Comparison of ENCODE assay signal across 1 cellular context in the genomic region with DNA sequence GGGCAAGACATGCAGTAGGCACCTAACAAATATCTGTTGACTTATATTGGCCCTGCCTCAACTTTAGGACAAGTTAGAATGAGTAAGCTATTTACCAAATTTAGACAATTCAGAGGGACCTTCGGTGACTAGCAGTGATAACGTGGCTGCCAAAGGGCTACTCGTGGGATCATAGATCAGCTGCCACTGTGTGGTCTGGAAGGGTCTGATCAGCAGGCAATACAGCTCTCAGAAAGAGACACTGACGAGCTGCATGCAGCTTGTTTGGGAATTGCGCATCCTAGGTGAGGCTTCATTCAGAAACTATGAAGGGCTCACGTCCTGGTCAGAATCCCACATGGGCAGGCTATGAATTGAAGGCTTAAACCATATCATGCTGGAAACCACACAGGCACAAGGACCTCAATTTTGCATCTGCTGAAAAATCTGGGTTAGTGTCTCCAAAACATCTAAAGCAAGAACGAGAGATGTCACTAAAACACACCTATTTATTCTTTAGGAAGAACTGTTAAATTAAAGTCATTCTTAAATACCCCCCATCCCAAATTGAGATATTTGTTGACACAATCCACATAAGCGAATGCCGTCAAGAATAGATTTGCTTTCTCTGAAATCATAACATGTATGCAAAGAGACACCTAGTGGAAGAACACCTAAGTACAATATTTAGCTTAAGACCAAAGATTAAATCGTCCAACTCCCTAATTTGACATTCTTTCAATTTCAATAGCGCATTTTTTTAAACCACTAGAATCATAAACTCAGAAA.
A peak's percentile ranks its signal among the peaks of the same experiment; 100 is the strongest.
TF ChIP-seq lines count a peak whose summit lies in the region.

No MANE protein-coding gene starts in this region.

TF ChIP-seq in GM12878, 131 proteins besides CTCF, POLR2A, EP300 and RAD21 (continued from another document):
- TF ChIP-seq, protein P1, sequence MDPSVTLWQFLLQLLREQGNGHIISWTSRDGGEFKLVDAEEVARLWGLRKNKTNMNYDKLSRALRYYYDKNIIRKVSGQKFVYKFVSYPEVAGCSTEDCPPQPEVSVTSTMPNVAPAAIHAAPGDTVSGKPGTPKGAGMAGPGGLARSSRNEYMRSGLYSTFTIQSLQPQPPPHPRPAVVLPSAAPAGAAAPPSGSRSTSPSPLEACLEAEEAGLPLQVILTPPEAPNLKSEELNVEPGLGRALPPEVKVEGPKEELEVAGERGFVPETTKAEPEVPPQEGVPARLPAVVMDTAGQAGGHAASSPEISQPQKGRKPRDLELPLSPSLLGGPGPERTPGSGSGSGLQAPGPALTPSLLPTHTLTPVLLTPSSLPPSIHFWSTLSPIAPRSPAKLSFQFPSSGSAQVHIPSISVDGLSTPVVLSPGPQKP (IDR thresholded peaks at IDR 0.05; ENCODE audit: low read depth, low read length) = no peak
- TF ChIP-seq TBL1XR1 (IDR thresholded peaks at IDR 0.05; ENCODE audit: low read depth, low read length) = no peak
- TF ChIP-seq, protein P2, sequence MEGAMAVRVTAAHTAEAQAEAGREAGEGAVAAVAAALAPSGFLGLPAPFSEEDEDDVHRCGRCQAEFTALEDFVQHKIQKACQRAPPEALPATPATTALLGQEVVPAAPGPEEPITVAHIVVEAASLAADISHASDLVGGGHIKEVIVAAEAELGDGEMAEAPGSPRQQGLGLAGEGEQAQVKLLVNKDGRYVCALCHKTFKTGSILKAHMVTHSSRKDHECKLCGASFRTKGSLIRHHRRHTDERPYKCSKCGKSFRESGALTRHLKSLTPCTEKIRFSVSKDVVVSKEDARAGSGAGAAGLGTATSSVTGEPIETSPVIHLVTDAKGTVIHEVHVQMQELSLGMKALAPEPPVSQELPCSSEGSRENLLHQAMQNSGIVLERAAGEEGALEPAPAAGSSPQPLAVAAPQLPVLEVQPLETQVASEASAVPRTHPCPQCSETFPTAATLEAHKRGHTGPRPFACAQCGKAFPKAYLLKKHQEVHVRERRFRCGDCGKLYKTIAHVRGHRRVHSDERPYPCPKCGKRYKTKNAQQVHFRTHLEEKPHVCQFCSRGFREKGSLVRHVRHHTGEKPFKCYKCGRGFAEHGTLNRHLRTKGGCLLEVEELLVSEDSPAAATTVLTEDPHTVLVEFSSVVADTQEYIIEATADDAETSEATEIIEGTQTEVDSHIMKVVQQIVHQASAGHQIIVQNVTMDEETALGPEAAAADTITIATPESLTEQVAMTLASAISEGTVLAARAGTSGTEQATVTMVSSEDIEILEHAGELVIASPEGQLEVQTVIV (IDR thresholded peaks at IDR 0.05; ENCODE audit: borderline replicate concordance, partially characterized antibody) = no peak
- TF ChIP-seq YY1 (IDR thresholded peaks at IDR 0.05; ENCODE audit: low read depth, low read length) = peak; percentile 22; the same call in 1 of the 2 replicates
- TF ChIP-seq, protein P3, sequence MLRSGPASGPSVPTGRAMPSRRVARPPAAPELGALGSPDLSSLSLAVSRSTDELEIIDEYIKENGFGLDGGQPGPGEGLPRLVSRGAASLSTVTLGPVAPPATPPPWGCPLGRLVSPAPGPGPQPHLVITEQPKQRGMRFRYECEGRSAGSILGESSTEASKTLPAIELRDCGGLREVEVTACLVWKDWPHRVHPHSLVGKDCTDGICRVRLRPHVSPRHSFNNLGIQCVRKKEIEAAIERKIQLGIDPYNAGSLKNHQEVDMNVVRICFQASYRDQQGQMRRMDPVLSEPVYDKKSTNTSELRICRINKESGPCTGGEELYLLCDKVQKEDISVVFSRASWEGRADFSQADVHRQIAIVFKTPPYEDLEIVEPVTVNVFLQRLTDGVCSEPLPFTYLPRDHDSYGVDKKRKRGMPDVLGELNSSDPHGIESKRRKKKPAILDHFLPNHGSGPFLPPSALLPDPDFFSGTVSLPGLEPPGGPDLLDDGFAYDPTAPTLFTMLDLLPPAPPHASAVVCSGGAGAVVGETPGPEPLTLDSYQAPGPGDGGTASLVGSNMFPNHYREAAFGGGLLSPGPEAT (IDR thresholded peaks at IDR 0.05; ENCODE audit: low read depth) = no peak
- TF ChIP-seq, protein P4, sequence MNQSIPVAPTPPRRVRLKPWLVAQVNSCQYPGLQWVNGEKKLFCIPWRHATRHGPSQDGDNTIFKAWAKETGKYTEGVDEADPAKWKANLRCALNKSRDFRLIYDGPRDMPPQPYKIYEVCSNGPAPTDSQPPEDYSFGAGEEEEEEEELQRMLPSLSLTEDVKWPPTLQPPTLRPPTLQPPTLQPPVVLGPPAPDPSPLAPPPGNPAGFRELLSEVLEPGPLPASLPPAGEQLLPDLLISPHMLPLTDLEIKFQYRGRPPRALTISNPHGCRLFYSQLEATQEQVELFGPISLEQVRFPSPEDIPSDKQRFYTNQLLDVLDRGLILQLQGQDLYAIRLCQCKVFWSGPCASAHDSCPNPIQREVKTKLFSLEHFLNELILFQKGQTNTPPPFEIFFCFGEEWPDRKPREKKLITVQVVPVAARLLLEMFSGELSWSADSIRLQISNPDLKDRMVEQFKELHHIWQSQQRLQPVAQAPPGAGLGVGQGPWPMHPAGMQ (IDR thresholded peaks at IDR 0.05; ENCODE audit: borderline replicate concordance) = no peak
- no peak for TF ChIP-seq NFIC (IDR thresholded peaks at IDR 0.05; ENCODE audit: low read depth, low read length)
- TF ChIP-seq, protein P5, sequence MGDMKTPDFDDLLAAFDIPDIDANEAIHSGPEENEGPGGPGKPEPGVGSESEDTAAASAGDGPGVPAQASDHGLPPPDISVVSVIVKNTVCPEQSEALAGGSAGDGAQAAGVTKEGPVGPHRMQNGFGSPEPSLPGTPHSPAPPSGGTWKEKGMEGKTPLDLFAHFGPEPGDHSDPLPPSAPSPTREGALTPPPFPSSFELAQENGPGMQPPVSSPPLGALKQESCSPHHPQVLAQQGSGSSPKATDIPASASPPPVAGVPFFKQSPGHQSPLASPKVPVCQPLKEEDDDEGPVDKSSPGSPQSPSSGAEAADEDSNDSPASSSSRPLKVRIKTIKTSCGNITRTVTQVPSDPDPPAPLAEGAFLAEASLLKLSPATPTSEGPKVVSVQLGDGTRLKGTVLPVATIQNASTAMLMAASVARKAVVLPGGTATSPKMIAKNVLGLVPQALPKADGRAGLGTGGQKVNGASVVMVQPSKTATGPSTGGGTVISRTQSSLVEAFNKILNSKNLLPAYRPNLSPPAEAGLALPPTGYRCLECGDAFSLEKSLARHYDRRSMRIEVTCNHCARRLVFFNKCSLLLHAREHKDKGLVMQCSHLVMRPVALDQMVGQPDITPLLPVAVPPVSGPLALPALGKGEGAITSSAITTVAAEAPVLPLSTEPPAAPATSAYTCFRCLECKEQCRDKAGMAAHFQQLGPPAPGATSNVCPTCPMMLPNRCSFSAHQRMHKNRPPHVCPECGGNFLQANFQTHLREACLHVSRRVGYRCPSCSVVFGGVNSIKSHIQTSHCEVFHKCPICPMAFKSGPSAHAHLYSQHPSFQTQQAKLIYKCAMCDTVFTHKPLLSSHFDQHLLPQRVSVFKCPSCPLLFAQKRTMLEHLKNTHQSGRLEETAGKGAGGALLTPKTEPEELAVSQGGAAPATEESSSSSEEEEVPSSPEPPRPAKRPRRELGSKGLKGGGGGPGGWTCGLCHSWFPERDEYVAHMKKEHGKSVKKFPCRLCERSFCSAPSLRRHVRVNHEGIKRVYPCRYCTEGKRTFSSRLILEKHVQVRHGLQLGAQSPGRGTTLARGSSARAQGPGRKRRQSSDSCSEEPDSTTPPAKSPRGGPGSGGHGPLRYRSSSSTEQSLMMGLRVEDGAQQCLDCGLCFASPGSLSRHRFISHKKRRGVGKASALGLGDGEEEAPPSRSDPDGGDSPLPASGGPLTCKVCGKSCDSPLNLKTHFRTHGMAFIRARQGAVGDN (IDR thresholded peaks at IDR 0.05) = no peak
- peak; percentile 92 for TF ChIP-seq SMC3 (IDR thresholded peaks at IDR 0.05; ENCODE audit: borderline replicate concordance, low read length)
- TF ChIP-seq, protein P6, sequence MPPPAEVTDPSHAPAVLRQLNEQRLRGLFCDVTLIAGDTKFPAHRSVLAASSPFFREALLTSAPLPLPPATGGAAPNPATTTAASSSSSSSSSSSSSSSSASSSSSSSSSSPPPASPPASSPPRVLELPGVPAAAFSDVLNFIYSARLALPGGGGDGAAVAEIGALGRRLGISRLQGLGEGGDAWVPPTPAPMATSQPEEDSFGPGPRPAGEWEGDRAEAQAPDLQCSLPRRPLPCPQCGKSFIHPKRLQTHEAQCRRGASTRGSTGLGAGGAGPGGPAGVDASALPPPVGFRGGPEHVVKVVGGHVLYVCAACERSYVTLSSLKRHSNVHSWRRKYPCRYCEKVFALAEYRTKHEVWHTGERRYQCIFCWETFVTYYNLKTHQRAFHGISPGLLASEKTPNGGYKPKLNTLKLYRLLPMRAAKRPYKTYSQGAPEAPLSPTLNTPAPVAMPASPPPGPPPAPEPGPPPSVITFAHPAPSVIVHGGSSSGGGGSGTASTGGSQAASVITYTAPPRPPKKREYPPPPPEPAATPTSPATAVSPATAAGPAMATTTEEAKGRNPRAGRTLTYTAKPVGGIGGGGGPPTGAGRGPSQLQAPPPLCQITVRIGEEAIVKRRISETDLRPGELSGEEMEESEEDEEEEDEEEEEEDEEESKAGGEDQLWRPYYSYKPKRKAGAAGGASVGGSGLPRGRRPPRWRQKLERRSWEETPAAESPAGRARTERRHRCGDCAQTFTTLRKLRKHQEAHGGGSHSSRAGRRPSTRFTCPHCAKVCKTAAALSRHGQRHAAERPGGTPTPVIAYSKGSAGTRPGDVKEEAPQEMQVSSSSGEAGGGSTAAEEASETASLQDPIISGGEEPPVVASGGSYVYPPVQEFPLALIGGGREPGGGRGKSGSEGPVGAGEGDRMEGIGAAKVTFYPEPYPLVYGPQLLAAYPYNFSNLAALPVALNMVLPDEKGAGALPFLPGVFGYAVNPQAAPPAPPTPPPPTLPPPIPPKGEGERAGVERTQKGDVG (CRISPR knock-in tag; IDR thresholded peaks at IDR 0.05) = no peak
- TF ChIP-seq WRNIP1 (IDR thresholded peaks at IDR 0.05; ENCODE audit: borderline replicate concordance, low read depth, low read length) = no peak
- TF ChIP-seq TARDBP (IDR thresholded peaks at IDR 0.05; ENCODE audit: borderline replicate concordance) = no peak
- TF ChIP-seq SUZ12 (IDR thresholded peaks at IDR 0.05; ENCODE audit: unreplicated experiment) = no peak
- no peak for TF ChIP-seq CHD1 (IDR thresholded peaks at IDR 0.05; ENCODE audit: low read depth, low read length)
